19 cellular contexts compared by ENCODE assay signal in genomic region chr7:34844936-34845665, GRCh38.
DNase-seq lines count a peak whose midpoint lies in the region; ATAC-seq and TF ChIP-seq lines count a peak whose summit lies in the region.
"Had no signal": no experiment of that assay in that cellular context is flagged by ENCODE, and none has a peak within 500 bp of the region (broad histone marks: within the 10 kb centered on the region; RNA-seq: fewer than 3 reads in every experiment).

No MANE protein-coding gene starts in this region.

- H4K20me1 ChIP-seq in Loucy (ENCODE audit: insufficient read depth, low read length, poor library complexity, severe bottlenecking), result no peaks in the 10 kb centered on the region

- H2AFZ ChIP-seq in Loucy (ENCODE audit: low read length), result no peak overlapping the region; the same call in 1 of the 2 replicates
- no peak overlapping the region for H2AFZ ChIP-seq in trophoblast cell (ENCODE audit: insufficient read depth, low read length, poor library complexity)
- H2AFZ ChIP-seq: PC-9 had no signal

- no peak overlapping the region for H4K12ac ChIP-seq in trophoblast cell (ENCODE audit: low read depth, low read length)

- no peak for TF ChIP-seq CTCF in Loucy (conservative IDR thresholded peaks at IDR 0.05; ENCODE audit: low read length)
- TF ChIP-seq CTCF in endodermal cell (conservative IDR thresholded peaks at IDR 0.05), result no peak
- no peak for TF ChIP-seq CTCF in endothelial cell (IDR thresholded peaks at IDR 0.05; ENCODE audit: unreplicated experiment)

- H3K4me2 ChIP-seq in Loucy (ENCODE audit: low read depth, low read length, poor library complexity, severe bottlenecking), result peak overlapping the region; percentile 0
- no peak overlapping the region for H3K4me2 ChIP-seq in trophoblast cell (ENCODE audit: low read length)
- H3K4me2 ChIP-seq: PC-9 had no signal

- no peak overlapping the region for H4K91ac ChIP-seq in trophoblast cell (ENCODE audit: low read depth, low read length)

- H3K79me1 ChIP-seq in trophoblast cell (ENCODE audit: low read length), result no peaks in the 10 kb centered on the region

- no peak overlapping the region for H2AK5ac ChIP-seq in trophoblast cell (ENCODE audit: low read length)

- peaks cover 14% of the 10 kb centered on the region for H3K4me1 Mint-ChIP-seq in endodermal cell
- peaks cover 10% of the 10 kb centered on the region for H3K4me1 Mint-ChIP-seq in endothelial cell (ENCODE audit: unreplicated experiment)

- no peak overlapping the region for H2BK120ac ChIP-seq in trophoblast cell (ENCODE audit: insufficient read depth, low read length, poor library complexity)

- no peak overlapping the region for H2BK12ac ChIP-seq in trophoblast cell (ENCODE audit: low read length)

- intact Hi-C loops in head of caudate nucleus (cut with DNase I), result no loop called here

- H3K23ac ChIP-seq in trophoblast cell (ENCODE audit: low read length), result no peak overlapping the region

- H3K9me3 ChIP-seq in Loucy (ENCODE audit: insufficient read depth, low read depth, low read length) (no peaks in the 10 kb centered on the region), endodermal cell (ENCODE audit: control insufficient read depth, low read length) (peaks cover 11% of the 10 kb centered on the region), trophoblast cell (ENCODE audit: insufficient read depth, low read depth, low read length) (no peaks in the 10 kb centered on the region)
- H3K9me3 ChIP-seq: SJSA1 had no signal

- H3K27ac ChIP-seq in endodermal cell (ENCODE audit: low read depth, low read length) (no peak overlapping the region), trophoblast cell (ENCODE audit: low read depth, low read length) (no peak overlapping the region)
- H3K27ac ChIP-seq: PC-9, SJSA1 had no signal

- H3K36me3 Mint-ChIP-seq in endodermal cell (ENCODE audit: low read depth) (no peaks in the 10 kb centered on the region), endothelial cell (ENCODE audit: low read depth, unreplicated experiment) (no peaks in the 10 kb centered on the region)

- H3K27me3 ChIP-seq in Loucy (ENCODE audit: insufficient read depth, low read length, poor library complexity, severe bottlenecking) (no peaks in the 10 kb centered on the region), endodermal cell (ENCODE audit: control insufficient read depth, insufficient read depth, low read length, poor library complexity, severe bottlenecking) (no peaks in the 10 kb centered on the region), trophoblast cell (ENCODE audit: insufficient read depth, low read length) (no peaks in the 10 kb centered on the region)
- H3K27me3 ChIP-seq: SJSA1 had no signal

- no peak overlapping the region for H4K8ac ChIP-seq in trophoblast cell (ENCODE audit: low read depth, low read length)

- no peak overlapping the region for H3K18ac ChIP-seq in trophoblast cell (ENCODE audit: low read length)

- 70 to 79% methylated on average over 5 of the region's 5 CpGs for WGBS in endodermal cell (ENCODE audit: insufficient coverage in 1 of 2, insufficient read length in 1 of 2), 2 experiments
- no CpG with 5 or more reads among the region's 5 CpGs for WGBS in trophoblast cell (ENCODE audit: extremely low coverage, insufficient coverage, insufficient read length)

- no peaks in the 10 kb centered on the region for H3K79me2 ChIP-seq in Loucy (ENCODE audit: insufficient read depth, low read length)
- H3K79me2 ChIP-seq in trophoblast cell (ENCODE audit: control insufficient read depth, insufficient read depth, low read length, poor library complexity), result no peaks in the 10 kb centered on the region

- no peak overlapping the region for H3K9ac ChIP-seq in Loucy (ENCODE audit: low read depth, low read length, poor library complexity, severe bottlenecking)
- no peak overlapping the region for H3K9ac ChIP-seq in endodermal cell (ENCODE audit: extremely low read depth, low read length, poor library complexity, severe bottlenecking)
- no peak overlapping the region for H3K9ac ChIP-seq in trophoblast cell (ENCODE audit: low read length)

- H3K4me1 ChIP-seq in Loucy (ENCODE audit: insufficient read depth, low read length, poor library complexity, severe bottlenecking) (peaks cover 2% of the 10 kb centered on the region), endodermal cell (ENCODE audit: control insufficient read depth, insufficient read depth, low read length) (no peaks in the 10 kb centered on the region), trophoblast cell (ENCODE audit: control insufficient read depth in 1 of 2, insufficient read depth in 2 of 2, low read length in 2 of 2) (peaks cover 5 to 15% of the 10 kb centered on the region in 2 experiments)
- H3K4me1 ChIP-seq: SJSA1 had no signal

- no peak overlapping the region for H2BK5ac ChIP-seq in trophoblast cell (ENCODE audit: low read depth, low read length, poor library complexity)

- no peaks in the 10 kb centered on the region for H3K36me3 ChIP-seq in Loucy (ENCODE audit: insufficient read depth, low read length)
- H3K36me3 ChIP-seq in endodermal cell (ENCODE audit: control insufficient read depth, insufficient read depth, low read length), result no peaks in the 10 kb centered on the region
- no peaks in the 10 kb centered on the region for H3K36me3 ChIP-seq in trophoblast cell (ENCODE audit: control insufficient read depth in 1 of 2, insufficient read depth in 2 of 2, low read length in 2 of 2)
- H3K36me3 ChIP-seq: SJSA1 had no signal

- H3F3A ChIP-seq in Loucy (ENCODE audit: low read depth), result no peaks in the 10 kb centered on the region

- H3K4me3 ChIP-seq in Loucy (ENCODE audit: low read length, poor library complexity, severe bottlenecking) (no peak overlapping the region), endodermal cell (ENCODE audit: low read length) (no peak overlapping the region), trophoblast cell (ENCODE audit: low read depth, low read length) (no peak overlapping the region)
- H3K4me3 ChIP-seq: PC-9, SJSA1 had no signal

- H3K9me2 ChIP-seq in Loucy (replicated peaks; ENCODE audit: low read depth, low read length), result no peaks in the 10 kb centered on the region

- H3K9me3 Mint-ChIP-seq in endodermal cell (peaks cover 11% of the 10 kb centered on the region), endothelial cell (ENCODE audit: unreplicated experiment) (no peaks in the 10 kb centered on the region)
- H3K9me3 Mint-ChIP-seq: HFFc6 had no signal

- H3K4me3 Mint-ChIP-seq in endodermal cell, result no peak overlapping the region
- H3K4me3 Mint-ChIP-seq in endothelial cell (ENCODE audit: unreplicated experiment), result no peak overlapping the region
- H3K4me3 Mint-ChIP-seq: HFFc6 had no signal

- no peak overlapping the region for H3K14ac ChIP-seq in trophoblast cell (ENCODE audit: low read length)

- peak; percentile 56 for DNase-seq in ELF-1 (ENCODE audit: low read depth, low spot score)
- DNase-seq in endodermal cell, result peak; percentile 66
- peak; percentile 14 to 38 for DNase-seq in trophoblast cell
- DNase-seq in endothelial cell (ENCODE audit: low spot score), result no peak
- DNase-seq in head of caudate nucleus, result no peak
- DNase-seq in germinal center (ENCODE audit: low spot score), result no peak
- DNase-seq: ACHN, COR-L47, HFFc6, IMR-90, Karpas-422, MM.1S, NCI-H1105 treated with DMSO at 0.1 percent for 48 hours, NCI-H187, NCI-H226 had no signal

- no peak overlapping the region for H3K4ac ChIP-seq in trophoblast cell (ENCODE audit: low read depth, low read length)

- H3K27me3 Mint-ChIP-seq in endodermal cell (ENCODE audit: insufficient read depth), result no peaks in the 10 kb centered on the region
- no peaks in the 10 kb centered on the region for H3K27me3 Mint-ChIP-seq in endothelial cell (ENCODE audit: unreplicated experiment)

- no peak for ATAC-seq in HG02610 (IDR thresholded peaks at IDR 0.05; ENCODE audit: unreplicated experiment)

- H3K27ac Mint-ChIP-seq in endodermal cell, result peak overlapping the region; percentile 16
- no peak overlapping the region for H3K27ac Mint-ChIP-seq in endothelial cell (ENCODE audit: unreplicated experiment)
- H3K27ac Mint-ChIP-seq: HFFc6 had no signal

Comparison
In these comparisons a context has a peak if more than half of its experiments do, and no peak if none do; other contexts are left out.
1. DNase-seq: peak in ELF-1 (single experiment), endodermal cell (single experiment) and trophoblast cell (2 of 2); none in endothelial cell (single experiment), head of caudate nucleus (0 of 42) and germinal center (single experiment).